ENCODE assay signal across 30 cellular contexts in genomic region chr4:153724606-153725005, GRCh38. TPM values are rescaled to one million over a fixed set of nuclear protein-coding genes. Genes with fewer than 3 reads are reported as not detected.
"Had no signal": no experiment of that assay in that cellular context is flagged by ENCODE, and none has a peak within 500 bp of the region (broad histone marks: within the 10 kb centered on the region; RNA-seq: fewer than 3 reads in every experiment).

No MANE protein-coding gene starts in this region.

- H3K27me3 Mint-ChIP-seq: activated B cell treated with CpG ODN at 0.5 μM for 24 hours; activated CD4-positive, alpha-beta memory T cell treated with anti-CD3 and anti-CD28 coated beads for 36 hours; activated T-cell treated with anti-CD3 and anti-CD28 coated beads, Interleukin-2, amount 50 U/mL, for 24 hours; brain had no signal

- H3K4me2 ChIP-seq: KMS-11, PC-9 had no signal

- H3K4me1 Mint-ChIP-seq: activated CD4-positive, alpha-beta T cell treated with anti-CD3 and anti-CD28 coated beads, Interleukin-2, amount 10 ng/mL, durations not matched to agents 24 days and 14 days; brain had no signal

- ATAC-seq: Right ventricle myocardium inferior had no signal

- DNase-seq: activated B cell treated with CpG ODN at 0.5 μM for 24 hours; activated CD4-positive, alpha-beta memory T cell treated with anti-CD3 and anti-CD28 coated beads for 36 hours; activated CD4-positive, alpha-beta T cell treated with anti-CD3 and anti-CD28 coated beads, Interleukin-2, amount 10 ng/mL, durations not matched to agents 24 days and 14 days; activated CD4-positive, CD25-positive, alpha-beta regulatory T cell treated with anti-CD3 and anti-CD28 coated beads, Interleukin-2, amount 50 U/mL, for 72 hours; activated effector memory CD4-positive, alpha-beta T cell treated with Interleukin-2 at 50 U/mL for 16 hours; activated naive CD4-positive, alpha-beta T cell treated with anti-CD3 and anti-CD28 coated beads, Interleukin-2, amount 50 U/mL, for 16 hours; activated T-cell treated with anti-CD3 and anti-CD28 coated beads, Interleukin-2, amount 50 U/mL, for 24 hours; anterior cingulate cortex; central memory CD4-positive, alpha-beta T cell; MM.1S; NCI-H1092; NCI-H1436 treated with DMSO at 0.1 percent for 48 hours; NCI-H1694 treated with DMSO at 0.1 percent for 48 hours; NCI-H2029; NCI-H345; NCI-H524 treated with DMSO at 0.1 percent for 48 hours; NCI-H748 treated with DMSO at 0.1 percent for 48 hours; NK-92 treated with Interleukin-12 subunit alpha and Interleukin-12 subunit beta, amount 100 ng/mL, for 24 hours; PC-9; SIG-M5; SW 1271; T-helper 9 cell had no signal

- H3K4me3 Mint-ChIP-seq: activated B cell treated with CpG ODN at 0.5 μM for 24 hours; activated CD4-positive, alpha-beta memory T cell treated with anti-CD3 and anti-CD28 coated beads for 36 hours; activated CD4-positive, alpha-beta T cell treated with anti-CD3 and anti-CD28 coated beads, Interleukin-2, amount 10 ng/mL, durations not matched to agents 24 days and 14 days; activated T-cell treated with anti-CD3 and anti-CD28 coated beads, Interleukin-2, amount 50 U/mL, for 24 hours; activated T-helper 1 cell treated with anti-CD3 and anti-CD28 coated beads, Interleukin-12 subunit alpha, Interleukin-12 subunit beta, Interleukin-2, Interleukin-4 antibody, amounts not matched to agents 30 ng/mL and 10 ng/mL and 1 ng/mL, durations not matched to agents 14 hours and 24 hours and 36 hours; brain had no signal

- H3K36me3 Mint-ChIP-seq: activated CD4-positive, alpha-beta memory T cell treated with anti-CD3 and anti-CD28 coated beads for 36 hours had no signal

- H3K9me3 Mint-ChIP-seq: activated B cell treated with CpG ODN at 0.5 μM for 24 hours; activated CD4-positive, alpha-beta memory T cell treated with anti-CD3 and anti-CD28 coated beads for 36 hours; activated CD4-positive, alpha-beta T cell treated with anti-CD3 and anti-CD28 coated beads, Interleukin-2, amount 10 ng/mL, durations not matched to agents 24 days and 14 days; activated T-cell treated with anti-CD3 and anti-CD28 coated beads, Interleukin-2, amount 50 U/mL, for 24 hours; activated T-helper 1 cell treated with anti-CD3 and anti-CD28 coated beads, Interleukin-12 subunit alpha, Interleukin-12 subunit beta, Interleukin-2, Interleukin-4 antibody, amounts not matched to agents 30 ng/mL and 10 ng/mL and 1 ng/mL, durations not matched to agents 14 hours and 24 hours and 36 hours; brain had no signal

- H3K27ac Mint-ChIP-seq: activated B cell treated with CpG ODN at 0.5 μM for 24 hours; activated CD4-positive, alpha-beta memory T cell treated with anti-CD3 and anti-CD28 coated beads for 36 hours; activated CD4-positive, alpha-beta T cell treated with anti-CD3 and anti-CD28 coated beads, Interleukin-2, amount 10 ng/mL, durations not matched to agents 24 days and 14 days; activated T-cell treated with anti-CD3 and anti-CD28 coated beads, Interleukin-2, amount 50 U/mL, for 24 hours; activated T-helper 1 cell treated with anti-CD3 and anti-CD28 coated beads, Interleukin-12 subunit alpha, Interleukin-12 subunit beta, Interleukin-2, Interleukin-4 antibody, amounts not matched to agents 30 ng/mL and 10 ng/mL and 1 ng/mL, durations not matched to agents 14 hours and 24 hours and 36 hours; brain had no signal

- H3K27ac ChIP-seq: KMS-11, PC-9, RWPE1, VCaP had no signal

- H3K4me3 ChIP-seq: PC-9 had no signal

- H3K9ac ChIP-seq: KMS-11 had no signal

RNA-seq across cellular contexts. Expression of gene RNF175, which starts 35.2 kb away (rescaled TPM):
- total RNA-seq: activated B cell treated with CpG ODN at 0.5 μM for 24 hours; activated CD4-positive, alpha-beta memory T cell treated with anti-CD3 and anti-CD28 coated beads for 36 hours; activated CD4-positive, alpha-beta T cell treated with anti-CD3 and anti-CD28 coated beads, Interleukin-2, amount 10 ng/mL, durations not matched to agents 24 days and 14 days; activated T-helper 1 cell treated with anti-CD3 and anti-CD28 coated beads, Interleukin-12 subunit alpha, Interleukin-12 subunit beta, Interleukin-2, Interleukin-4 antibody, amounts not matched to agents 30 ng/mL and 10 ng/mL and 1 ng/mL, durations not matched to agents 14 hours and 24 hours and 36 hours; LHCN-M2; NCI-H460; PC-9 had no signal
